In genomic region chr5:60842859-60843692, GRCh38 we compare ENCODE assay signal across 8 cellular contexts. TPM values are rescaled to one million over a fixed set of nuclear protein-coding genes. Genes with fewer than 3 reads are reported as not detected.
DNase-seq lines count a peak whose midpoint lies in the region; ATAC-seq, FAIRE-seq and TF ChIP-seq lines count a peak whose summit lies in the region.

No MANE protein-coding gene starts in this region.

- no peak for TF ChIP-seq POLR2A in A549 (IDR thresholded peaks at IDR 0.05; ENCODE audit: low read length)

- TF ChIP-seq CTCF in A549 (IDR thresholded peaks at IDR 0.05), result no peak

- H3K9ac ChIP-seq in HUES6 (ENCODE audit: low read length), result peak overlapping the region; percentile 50

- 47% methylated on average over 43 of the region's 44 CpGs for WGBS in A549 (ENCODE audit: missing lambda C conversion rate)

- H3K4me1 Mint-ChIP-seq in stimulated activated effector memory CD8-positive, alpha-beta T cell treated with anti-CD3 and anti-CD28 coated beads, Interleukin-12 subunit alpha, Interleukin-12 subunit beta, amount 100 ng/mL, for 72 hours, result peaks cover 6% of the 10 kb centered on the region

- no peak for FAIRE-seq in A549 (lab: Jason Lieb, UNC)

- H3K27ac ChIP-seq in A549 (peak overlapping the region; percentile 75 to 88), HUES6 (ENCODE audit: low read depth, low read length) (no peak overlapping the region)

- H3K36me3 ChIP-seq in HUES6 (ENCODE audit: control insufficient read depth, insufficient read depth, low read length), result no peaks in the 10 kb centered on the region

- H3K9me3 ChIP-seq in A549, result no peaks in the 10 kb centered on the region
- no peaks in the 10 kb centered on the region for H3K9me3 ChIP-seq in HUES6 (ENCODE audit: control insufficient read depth, insufficient read depth, low read depth, low read length)

- H3K4me3 ChIP-seq in A549 (peak overlapping the region; percentile 97), GM08714 (ENCODE audit: low read length) (peak overlapping the region; percentile 72), HUES6 (ENCODE audit: low read depth, low read length) (peak overlapping the region; percentile 81)

- H3K27me3 ChIP-seq in HUES6 (ENCODE audit: control insufficient read depth, insufficient read depth, low read length), result peaks cover 35% of the 10 kb centered on the region

- H3K4me3 Mint-ChIP-seq in stimulated activated effector memory CD8-positive, alpha-beta T cell treated with anti-CD3 and anti-CD28 coated beads, Interleukin-12 subunit alpha, Interleukin-12 subunit beta, amount 100 ng/mL, for 72 hours, result peak overlapping the region; percentile 55

- H3K4me1 ChIP-seq in A549 (peaks cover 6% of the 10 kb centered on the region; the same call in 1 of the 3 replicates), HUES6 (ENCODE audit: control insufficient read depth, insufficient read depth, low read length) (peaks cover 11% of the 10 kb centered on the region; the same call in 1 of the 2 replicates)

- no peaks in the 10 kb centered on the region for H3K36me3 Mint-ChIP-seq in stimulated activated effector memory CD8-positive, alpha-beta T cell treated with anti-CD3 and anti-CD28 coated beads, Interleukin-12 subunit alpha, Interleukin-12 subunit beta, amount 100 ng/mL, for 72 hours

- no peak for TF ChIP-seq RAD21 in A549 (conservative IDR thresholded peaks at IDR 0.05 in 1 of 2, IDR thresholded peaks at IDR 0.05 in 1 of 2)

- DNase-seq in A549 (ENCODE audit: low read depth in 1 of 2, low spot score in 1 of 2) (peak; percentile 10 to 13), astrocyte of the hippocampus (ENCODE audit: low read depth, low spot score) (peak; percentile 44), iris pigment epithelial cell (ENCODE audit: low read depth) (peak; percentile 13), AG08395 (ENCODE audit: low spot score) (no peak)
- no peak for DNase-seq in stimulated activated effector memory CD8-positive, alpha-beta T cell treated with anti-CD3 and anti-CD28 coated beads, Interleukin-12 subunit alpha, Interleukin-12 subunit beta, amount 100 ng/mL, for 72 hours (ENCODE audit: low spot score in 2 of 2)

- H3K9me3 Mint-ChIP-seq in stimulated activated effector memory CD8-positive, alpha-beta T cell treated with anti-CD3 and anti-CD28 coated beads, Interleukin-12 subunit alpha, Interleukin-12 subunit beta, amount 100 ng/mL, for 72 hours, result no peaks in the 10 kb centered on the region

- no peak overlapping the region for H3K27ac Mint-ChIP-seq in stimulated activated effector memory CD8-positive, alpha-beta T cell treated with anti-CD3 and anti-CD28 coated beads, Interleukin-12 subunit alpha, Interleukin-12 subunit beta, amount 100 ng/mL, for 72 hours

- CTCF ChIA-PET in A549 (lab: Yijun Ruan, JAX), result interaction anchor here (1.4 to 2.8 kb wide), 7 partner anchors 9 to 174 kb away, joined by 4 to 17 read pairs (median 7); partner anchors contain the start of gene DEPDC1B

- TF ChIP-seq EP300 in A549 (IDR thresholded peaks at IDR 0.05), result no peak

- POLR2A ChIA-PET in A549 (lab: Yijun Ruan, JAX), result no interaction called here

- ATAC-seq in A549, result peak; percentile 48 to 68; a peak in 3 of 6 replicates
- no peak for ATAC-seq in stimulated activated effector memory CD8-positive, alpha-beta T cell treated with anti-CD3 and anti-CD28 coated beads, Interleukin-12 subunit alpha, Interleukin-12 subunit beta, amount 100 ng/mL, for 72 hours
- no peak for ATAC-seq in HG03139 (IDR thresholded peaks at IDR 0.05; ENCODE audit: unreplicated experiment)

- peak overlapping the region; percentile 86 for H3K4me2 ChIP-seq in A549

TF ChIP-seq in A549, 52 proteins besides CTCF, POLR2A, EP300 and RAD21:
- TF ChIP-seq TP53 (CRISPR knock-in tag; IDR thresholded peaks at IDR 0.05) (no peak), CEBPB (IDR thresholded peaks at IDR 0.05) (no peak), CBX8 (IDR thresholded peaks at IDR 0.05) (no peak), JUNB (IDR thresholded peaks at IDR 0.05) (no peak), FOSL2 (IDR thresholded peaks at IDR 0.05) (no peak), FOSL2 (CRISPR knock-in tag; IDR thresholded peaks at IDR 0.05) (no peak), EHF (CRISPR knock-in tag; IDR thresholded peaks at IDR 0.05) (no peak)
- TF ChIP-seq, protein P1, sequence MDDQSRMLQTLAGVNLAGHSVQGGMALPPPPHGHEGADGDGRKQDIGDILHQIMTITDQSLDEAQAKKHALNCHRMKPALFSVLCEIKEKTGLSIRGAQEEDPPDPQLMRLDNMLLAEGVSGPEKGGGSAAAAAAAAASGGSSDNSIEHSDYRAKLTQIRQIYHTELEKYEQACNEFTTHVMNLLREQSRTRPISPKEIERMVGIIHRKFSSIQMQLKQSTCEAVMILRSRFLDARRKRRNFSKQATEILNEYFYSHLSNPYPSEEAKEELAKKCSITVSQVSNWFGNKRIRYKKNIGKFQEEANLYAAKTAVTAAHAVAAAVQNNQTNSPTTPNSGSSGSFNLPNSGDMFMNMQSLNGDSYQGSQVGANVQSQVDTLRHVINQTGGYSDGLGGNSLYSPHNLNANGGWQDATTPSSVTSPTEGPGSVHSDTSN (IDR thresholded peaks at IDR 0.05), result no peak
- TF ChIP-seq, protein P2, sequence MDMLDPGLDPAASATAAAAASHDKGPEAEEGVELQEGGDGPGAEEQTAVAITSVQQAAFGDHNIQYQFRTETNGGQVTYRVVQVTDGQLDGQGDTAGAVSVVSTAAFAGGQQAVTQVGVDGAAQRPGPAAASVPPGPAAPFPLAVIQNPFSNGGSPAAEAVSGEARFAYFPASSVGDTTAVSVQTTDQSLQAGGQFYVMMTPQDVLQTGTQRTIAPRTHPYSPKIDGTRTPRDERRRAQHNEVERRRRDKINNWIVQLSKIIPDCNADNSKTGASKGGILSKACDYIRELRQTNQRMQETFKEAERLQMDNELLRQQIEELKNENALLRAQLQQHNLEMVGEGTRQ (IDR thresholded peaks at IDR 0.05), result no peak
- TF ChIP-seq, protein P3, sequence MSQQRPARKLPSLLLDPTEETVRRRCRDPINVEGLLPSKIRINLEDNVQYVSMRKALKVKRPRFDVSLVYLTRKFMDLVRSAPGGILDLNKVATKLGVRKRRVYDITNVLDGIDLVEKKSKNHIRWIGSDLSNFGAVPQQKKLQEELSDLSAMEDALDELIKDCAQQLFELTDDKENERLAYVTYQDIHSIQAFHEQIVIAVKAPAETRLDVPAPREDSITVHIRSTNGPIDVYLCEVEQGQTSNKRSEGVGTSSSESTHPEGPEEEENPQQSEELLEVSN (IDR thresholded peaks at IDR 0.05; ENCODE audit: borderline replicate concordance, low read depth), result no peak

RNA-seq across cellular contexts. Expression of gene ELOVL7, which starts 1.0 kb away (rescaled TPM):
- polyA plus RNA-seq in A549 (2011; rRNA removed) (11.7 and 12.3 TPM in 2 replicates), A549 (2017; fragmentation: RNase III; extraction: RNeasy Plus Mini Kit Qiagen cat#74134 plus additional on column Dnase treatment) (8.2 to 9.1 TPM (median 8.3 TPM) in 3 replicates)
- 2.6 and 2.8 TPM in 2 replicates for polyA plus RNA-seq in A549 (2012; cell fraction: cytosol; rRNA removed)
- polyA plus RNA-seq in A549 (2012; cell fraction: nucleus; rRNA removed), result 2.4 and 3.3 TPM in 2 replicates
- 6.2 and 8.2 TPM in 2 replicates for polyA minus RNA-seq in A549 (2011; rRNA and poly(A)+ RNA removed)

Comparison
In these comparisons a context has a peak if more than half of its experiments do, and no peak if none do; other contexts are left out.
1. ATAC-seq: peak in A549 (2 of 2); none in stimulated activated effector memory CD8-positive, alpha-beta T cell treated with anti-CD3 and anti-CD28 coated beads, Interleukin-12 subunit alpha, Interleukin-12 subunit beta, amount 100 ng/mL, for 72 hours (single experiment) and HG03139 (single experiment).
2. DNase-seq: peak in A549 (2 of 2), astrocyte of the hippocampus (single experiment) and iris pigment epithelial cell (single experiment); none in stimulated activated effector memory CD8-positive, alpha-beta T cell treated with anti-CD3 and anti-CD28 coated beads, Interleukin-12 subunit alpha, Interleukin-12 subunit beta, amount 100 ng/mL, for 72 hours (0 of 2) and AG08395 (single experiment).
3. Peak in every context shown above with its lines, with median percentiles within 50 percentile points of each other: H3K4me3 ChIP-seq.